In the genomic region with DNA sequence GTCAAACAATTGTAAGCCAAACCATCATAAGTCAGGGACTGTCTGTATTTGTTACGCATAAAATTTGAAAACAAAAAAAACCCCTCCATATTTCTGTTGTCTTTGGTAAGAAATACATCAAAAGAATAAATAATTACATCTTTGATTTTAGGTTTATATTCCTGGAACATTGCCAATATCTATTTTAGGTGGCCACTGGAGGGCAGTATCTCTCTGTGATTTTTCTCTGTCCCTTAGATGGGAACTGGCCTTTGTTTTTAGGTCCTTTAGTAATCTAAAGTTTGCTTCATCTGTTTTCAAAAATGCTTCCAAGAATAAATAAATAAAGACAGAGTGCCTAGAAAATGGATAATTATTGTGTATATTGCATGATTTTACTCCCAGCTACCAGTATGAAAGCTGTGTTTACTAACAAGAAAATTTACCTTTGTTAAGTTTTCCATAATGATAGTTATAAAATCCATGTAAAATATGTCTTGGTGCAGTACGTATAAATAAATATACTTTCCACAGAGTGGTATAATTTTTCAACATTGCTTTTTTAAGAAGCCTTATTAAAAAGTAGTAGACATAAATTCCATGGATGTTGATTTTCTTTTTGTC, we compare ENCODE assay signal across 8 cellular contexts.
DNase-seq lines count a peak whose midpoint lies in the region; FAIRE-seq and TF ChIP-seq lines count a peak whose summit lies in the region.

No MANE protein-coding gene starts in this region.

- in situ Hi-C loops in Caki2 (cut with HindIII; ENCODE audit: low pct_unique_long_range_greater_than_20kb, low sequenced_read_pairs): no loop called here

- FAIRE-seq in small intestine (lab: Jason Lieb, UNC): peak; percentile 90

- no peaks in the 10 kb centered on the region for H3K27me3 ChIP-seq in small intestine (ENCODE audit: control insufficient read depth in 2 of 2, insufficient read depth in 2 of 2, low read length in 2 of 2)

- H3K9me3 ChIP-seq in SK-N-MC (ENCODE audit: low read depth, low read length) (no peaks in the 10 kb centered on the region), small intestine (ENCODE audit: control insufficient read depth, low read depth) (no peaks in the 10 kb centered on the region)

- H3K4me1 ChIP-seq in small intestine (ENCODE audit: control insufficient read depth in 2 of 2, insufficient read depth in 1 of 2, low read depth in 1 of 2, low read length in 1 of 2): no peaks in the 10 kb centered on the region

- POLR2A ChIA-PET in HEK293T (lab: Yijun Ruan, JAX): no interaction called here
- POLR2A ChIA-PET in activated CD4-positive, alpha-beta memory T cell treated with anti-CD3 and anti-CD28 coated beads, Interleukin-2, amount 10 ng/mL, durations not matched to agents 7 days and 5 days (lab: Charles Lee): no interaction called here

- H3K27ac ChIP-seq in SK-N-MC: no peak overlapping the region
- no peak overlapping the region for H3K27ac ChIP-seq in small intestine (ENCODE audit: low read depth in 1 of 2, low read length in 1 of 2)

- no peaks in the 10 kb centered on the region for H3K4me1 Mint-ChIP-seq in activated CD4-positive, alpha-beta memory T cell treated with anti-CD3 and anti-CD28 coated beads, Interleukin-2, amount 10 ng/mL, durations not matched to agents 7 days and 5 days
- H3K4me1 Mint-ChIP-seq in immature natural killer cell: no peaks in the 10 kb centered on the region

- H3K27me3 Mint-ChIP-seq in activated CD4-positive, alpha-beta memory T cell treated with anti-CD3 and anti-CD28 coated beads, Interleukin-2, amount 10 ng/mL, durations not matched to agents 7 days and 5 days: peaks cover 2% of the 10 kb centered on the region
- H3K27me3 Mint-ChIP-seq in immature natural killer cell (ENCODE audit: low read depth in 3 of 3): peaks cover 0 to 2% (median 0%) of the 10 kb centered on the region in 3 donors

- peak; percentile 27 for TF ChIP-seq CTCF in foreskin fibroblast (IDR thresholded peaks at IDR 0.05; ENCODE audit: low read depth, low read length)

- H3K27ac Mint-ChIP-seq in activated CD4-positive, alpha-beta memory T cell treated with anti-CD3 and anti-CD28 coated beads, Interleukin-2, amount 10 ng/mL, durations not matched to agents 7 days and 5 days: no peak overlapping the region
- H3K27ac Mint-ChIP-seq in immature natural killer cell: no peak overlapping the region

- H3K9me3 Mint-ChIP-seq in activated CD4-positive, alpha-beta memory T cell treated with anti-CD3 and anti-CD28 coated beads, Interleukin-2, amount 10 ng/mL, durations not matched to agents 7 days and 5 days: no peaks in the 10 kb centered on the region
- H3K9me3 Mint-ChIP-seq in immature natural killer cell: peaks cover 0 to 6% (median 2%) of the 10 kb centered on the region in 6 donors

- WGBS in small intestine, 3 donors: 53 to 80% (median 60%) methylated on average over 2 of the region's 2 CpGs

- CTCF ChIA-PET in HEK293T (lab: Yijun Ruan, JAX): no interaction called here
- CTCF ChIA-PET in activated CD4-positive, alpha-beta memory T cell treated with anti-CD3 and anti-CD28 coated beads, Interleukin-2, amount 10 ng/mL, durations not matched to agents 7 days and 5 days (lab: Charles Lee): interaction anchor here (0.8 kb wide), 1 partner anchor 381 kb away, joined by 3 read pairs; no protein-coding TSS in a partner anchor

- H3K4me3 ChIP-seq in SK-N-MC (no peak overlapping the region), foreskin fibroblast (ENCODE audit: low read depth in 1 of 2, low read length in 2 of 2) (no peak overlapping the region), small intestine (ENCODE audit: low read depth in 1 of 2, low read length in 2 of 2) (no peak overlapping the region)

- no peak overlapping the region for H3K9ac ChIP-seq in SK-N-MC (ENCODE audit: insufficient read length)

- no peaks in the 10 kb centered on the region for H3K36me3 Mint-ChIP-seq in activated CD4-positive, alpha-beta memory T cell treated with anti-CD3 and anti-CD28 coated beads, Interleukin-2, amount 10 ng/mL, durations not matched to agents 7 days and 5 days (ENCODE audit: low read depth)
- no peaks in the 10 kb centered on the region for H3K36me3 Mint-ChIP-seq in immature natural killer cell

- H3K36me3 ChIP-seq in SK-N-MC (ENCODE audit: insufficient read depth, low read length): no peaks in the 10 kb centered on the region
- H3K36me3 ChIP-seq in small intestine (ENCODE audit: control insufficient read depth in 2 of 2, insufficient read depth in 2 of 2, low read length in 2 of 2): peaks cover 3 to 7% of the 10 kb centered on the region in 2 donors

- DNase-seq in Caki2 (ENCODE audit: low read depth) (peak; percentile 28), HEK293T (ENCODE audit: extremely low spot score) (peak; percentile 21), SK-N-MC (ENCODE audit: low read depth, low spot score) (peak; percentile 6), foreskin fibroblast (peak; percentile 12 to 68), small intestine (peak; percentile 32), immature natural killer cell (no peak)
- no peak for DNase-seq in activated CD4-positive, alpha-beta memory T cell treated with anti-CD3 and anti-CD28 coated beads, Interleukin-2, amount 10 ng/mL, durations not matched to agents 7 days and 5 days
- DNase-seq in stimulated activated CD4-positive, alpha-beta T cell treated with anti-CD3 and anti-CD28 coated beads, Interleukin-1b, Interleukin-23, amount 100 ng/mL, for 48 hours: no peak

- H3K4me3 Mint-ChIP-seq in activated CD4-positive, alpha-beta memory T cell treated with anti-CD3 and anti-CD28 coated beads, Interleukin-2, amount 10 ng/mL, durations not matched to agents 7 days and 5 days: no peak overlapping the region
- no peak overlapping the region for H3K4me3 Mint-ChIP-seq in immature natural killer cell

TF ChIP-seq in HEK293T, 16 proteins besides CTCF, POLR2A, EP300 and RAD21:
- TF ChIP-seq CTBP1 (IDR thresholded peaks at IDR 0.05; ENCODE audit: borderline replicate concordance) (no peak), NFRKB (IDR thresholded peaks at IDR 0.05) (no peak), L3MBTL2 (conservative IDR thresholded peaks at IDR 0.05) (no peak)

Comparison
In these comparisons a context has a peak if more than half of its experiments do, and no peak if none do; other contexts are left out.
1. DNase-seq: peak in Caki2 (single experiment), HEK293T (single experiment), SK-N-MC (single experiment), foreskin fibroblast (2 of 2) and small intestine (single experiment); none in activated CD4-positive, alpha-beta memory T cell treated with anti-CD3 and anti-CD28 coated beads, Interleukin-2, amount 10 ng/mL, durations not matched to agents 7 days and 5 days (single experiment), immature natural killer cell (0 of 3) and stimulated activated CD4-positive, alpha-beta T cell treated with anti-CD3 and anti-CD28 coated beads, Interleukin-1b, Interleukin-23, amount 100 ng/mL, for 48 hours (single experiment).